In genomic region chr4:3339566-3339965, GRCh38 we compare ENCODE assay signal across 21 cellular contexts. TPM values are rescaled to one million over a fixed set of nuclear protein-coding genes. Genes with fewer than 3 reads are reported as not detected.
DNase-seq lines count a peak whose midpoint lies in the region; ATAC-seq and TF ChIP-seq lines count a peak whose summit lies in the region.
"Had no signal": no experiment of that assay in that cellular context is flagged by ENCODE, and none has a peak within 500 bp of the region (broad histone marks: within the 10 kb centered on the region; RNA-seq: fewer than 3 reads in every experiment).

No MANE protein-coding gene starts in this region.

- no peak overlapping the region for H3K56ac ChIP-seq in IMR-90 (ENCODE audit: extremely low read depth, insufficient read depth, low read length)

- no peak overlapping the region for H3K27ac ChIP-seq in IMR-90 (ENCODE audit: insufficient read depth, low read length)
- no peak overlapping the region for H3K27ac ChIP-seq in endodermal cell (ENCODE audit: low read depth, low read length)
- H3K27ac ChIP-seq: RWPE1, SJSA1 had no signal

- in situ Hi-C loops in IMR-90 (cut with MboI; ENCODE audit: low sequenced_read_pairs): no loop called here

- H4K91ac ChIP-seq in IMR-90 (ENCODE audit: insufficient read depth, low read depth, low read length): no peak overlapping the region

- H3K27me3 ChIP-seq in IMR-90 (ENCODE audit: control insufficient read depth, insufficient read depth, low read length) (no peaks in the 10 kb centered on the region), endodermal cell (ENCODE audit: control insufficient read depth, insufficient read depth, low read length, poor library complexity, severe bottlenecking) (no peaks in the 10 kb centered on the region)
- H3K27me3 ChIP-seq: SJSA1 had no signal

- no CpG with 5 or more reads among the region's 3 CpGs for WGBS in IMR-90 (ENCODE audit: extremely low coverage in 2 of 2, insufficient read length in 1 of 2), 2 experiments
- WGBS in endodermal cell (ENCODE audit: insufficient coverage in 1 of 2, insufficient read length in 1 of 2), 2 experiments: 87% methylated on average over 3 of the region's 3 CpGs; no CpG with 5 or more reads in 1 of the 2 experiments

- no peak for TF ChIP-seq RAD21 in IMR-90 (IDR thresholded peaks at IDR 0.05; ENCODE audit: low read length)

- H4K20me1 ChIP-seq in IMR-90 (ENCODE audit: insufficient read depth, low read length): peaks cover 13% of the 10 kb centered on the region; the same call in 1 of the 2 replicates

- no TSS peak for BruUV-seq in IMR-90 (replicated peaks; lab: Mats Ljungman, UMichigan)

- no peak overlapping the region for H2BK5ac ChIP-seq in IMR-90 (ENCODE audit: low read depth, low read length, poor library complexity, severe bottlenecking)

- 0 out of 4 replicates have a peak overlapping the region, but pooled peaks of 1 of the 2 experiments have one; percentile 12 for H4K8ac ChIP-seq in IMR-90 (ENCODE audit: low read depth in 2 of 2, low read length in 2 of 2)

- H3K27ac Mint-ChIP-seq in endodermal cell (peak overlapping the region; percentile 37), osteocyte (ENCODE audit: unreplicated experiment) (peak overlapping the region; percentile 4)
- H3K27ac Mint-ChIP-seq: IgD-negative memory B cell had no signal

- TF ChIP-seq POLR2A in IMR-90 (IDR thresholded peaks at IDR 0.05; ENCODE audit: low read depth, low read length): no peak

- H3K4me2 ChIP-seq in IMR-90 (ENCODE audit: low read depth, low read length): no peak overlapping the region

- no peak overlapping the region for H2BK20ac ChIP-seq in IMR-90 (ENCODE audit: low read depth, low read length)

- H3K14ac ChIP-seq in IMR-90 (replicated peaks; ENCODE audit: low read depth, low read length): no peak overlapping the region; the same call in 1 of the 2 replicates

- H3K4me1 Mint-ChIP-seq in endodermal cell (peaks cover 11% of the 10 kb centered on the region), osteocyte (ENCODE audit: unreplicated experiment) (peaks cover 56% of the 10 kb centered on the region)

- CTCF ChIA-PET in IMR-90 (lab: Yijun Ruan, JAX): no interaction called here

- ATAC-seq in IMR-90 (ENCODE audit: low read depth) (no peak; the same call in 1 of the 2 replicates), HG02840 (IDR thresholded peaks at IDR 0.05; ENCODE audit: low FRiP score, unreplicated experiment) (no peak), GM19463 (IDR thresholded peaks at IDR 0.05; ENCODE audit: unreplicated experiment) (no peak)
- ATAC-seq: PC-3 had no signal

- H3K9me3 Mint-ChIP-seq in endodermal cell: no peaks in the 10 kb centered on the region
- H3K9me3 Mint-ChIP-seq in osteocyte (ENCODE audit: unreplicated experiment): no peaks in the 10 kb centered on the region
- H3K9me3 Mint-ChIP-seq: CD4-positive, CD25-positive, alpha-beta regulatory T cell; HFFc6; IgD-negative memory B cell had no signal

- H3K4me3 Mint-ChIP-seq in endodermal cell (no peak overlapping the region), osteocyte (ENCODE audit: unreplicated experiment) (no peak overlapping the region)
- H3K4me3 Mint-ChIP-seq: CD4-positive, CD25-positive, alpha-beta regulatory T cell; HFFc6; IgD-negative memory B cell had no signal

- no peak overlapping the region for H4K5ac ChIP-seq in IMR-90 (ENCODE audit: low read depth, low read length)

- POLR2A ChIA-PET in IMR-90 (lab: Charles Lee; ENCODE audit: unreplicated experiment): no interaction called here

- H3K4ac ChIP-seq in IMR-90 (ENCODE audit: low read depth, low read length): 0 out of 2 replicates have a peak overlapping the region, but pooled peaks have one; percentile 5

- no peaks in the 10 kb centered on the region for H3K27me3 Mint-ChIP-seq in endodermal cell (ENCODE audit: insufficient read depth)
- no peaks in the 10 kb centered on the region for H3K27me3 Mint-ChIP-seq in osteocyte (ENCODE audit: unreplicated experiment)
- H3K27me3 Mint-ChIP-seq: CD4-positive, CD25-positive, alpha-beta regulatory T cell had no signal

- H3K9me3 ChIP-seq in IMR-90 (ENCODE audit: control insufficient read depth, insufficient read depth, low read length) (peaks cover 4% of the 10 kb centered on the region), endodermal cell (ENCODE audit: control insufficient read depth, low read length) (no peaks in the 10 kb centered on the region)
- H3K9me3 ChIP-seq: SJSA1 had no signal

- peaks cover 10% of the 10 kb centered on the region for H3K9me1 ChIP-seq in IMR-90 (ENCODE audit: insufficient read depth, low read length)

- intact Hi-C loops in IMR-90 (cut with micrococcal nuclease): no loop called here

- peaks cover 10% of the 10 kb centered on the region; the same call in 1 of the 2 replicates for H3K36me3 ChIP-seq in IMR-90 (ENCODE audit: control insufficient read depth, insufficient read depth, low read length)
- H3K36me3 ChIP-seq in endodermal cell (ENCODE audit: control insufficient read depth, insufficient read depth, low read length): peaks cover 5% of the 10 kb centered on the region

- TF ChIP-seq CTCF in IMR-90 (conservative IDR thresholded peaks at IDR 0.05; ENCODE audit: low read depth, low read length) (no peak), endodermal cell (conservative IDR thresholded peaks at IDR 0.05) (no peak), osteocyte (IDR thresholded peaks at IDR 0.05) (no peak)

- no peak overlapping the region for H2BK120ac ChIP-seq in IMR-90 (ENCODE audit: low read depth, low read length)

- no peak overlapping the region for H2AK9ac ChIP-seq in IMR-90 (replicated peaks; ENCODE audit: low read depth, low read length, poor library complexity)

- H3K4me3 ChIP-seq in IMR-90 (ENCODE audit: insufficient read depth, low read depth, low read length): no peak overlapping the region
- H3K4me3 ChIP-seq in endodermal cell (ENCODE audit: low read length): no peak overlapping the region
- H3K4me3 ChIP-seq: SJSA1 had no signal

- no peak overlapping the region for H3K23ac ChIP-seq in IMR-90 (ENCODE audit: low read depth, low read length)

- no peak overlapping the region for H2AFZ ChIP-seq in IMR-90 (replicated peaks; ENCODE audit: low read length, poor library complexity)

- peaks cover 17 to 80% of the 10 kb centered on the region in 2 experiments for H3K79me1 ChIP-seq in IMR-90 (ENCODE audit: low read depth in 1 of 2, low read length in 2 of 2)

- 0 out of 2 replicates have a peak overlapping the region, but pooled peaks have one; percentile 53 for H2AK5ac ChIP-seq in IMR-90 (ENCODE audit: low read depth, low read length)

- dilution Hi-C loops in IMR-90 (cut with HindIII; ENCODE audit: low sequenced_read_pairs, unreplicated experiment): no loop called here

- DNase-seq in activated CD8-positive, alpha-beta memory T cell treated with anti-CD3 and anti-CD28 coated beads, Interleukin-2, amount 50 U/mL, for 48 hours: peak; percentile 17
- no peak for DNase-seq in activated CD8-positive, alpha-beta memory T cell treated with anti-CD3 and anti-CD28 coated beads for 24 hours
- DNase-seq in IMR-90: no peak
- no peak for DNase-seq in endodermal cell
- peak; percentile 68 for DNase-seq in osteocyte (ENCODE audit: extremely low spot score, unreplicated experiment)
- DNase-seq in iPS-NIHi7 (ENCODE audit: extremely low spot score): no peak
- DNase-seq: ACHN; AML-193; CD4-positive, CD25-positive, alpha-beta regulatory T cell; EL; HFFc6; Kasumi-1; NCI-H2029; NCI-H510A treated with DMSO at 0.1 percent for 48 hours; NCI-H82; PC-3 had no signal

- no peak overlapping the region for H3K18ac ChIP-seq in IMR-90 (ENCODE audit: low read depth, low read length)

- peaks cover 14% of the 10 kb centered on the region for H3K4me1 ChIP-seq in IMR-90 (ENCODE audit: control insufficient read depth, insufficient read depth, low read length)
- peaks cover 3% of the 10 kb centered on the region for H3K4me1 ChIP-seq in endodermal cell (ENCODE audit: control insufficient read depth, insufficient read depth, low read length)

- H2BK15ac ChIP-seq in IMR-90 (ENCODE audit: low read depth, low read length): no peak overlapping the region

- H3K36me3 Mint-ChIP-seq in endodermal cell (ENCODE audit: low read depth): peaks cover 11% of the 10 kb centered on the region
- peaks cover 5% of the 10 kb centered on the region for H3K36me3 Mint-ChIP-seq in osteocyte (ENCODE audit: unreplicated experiment)
- H3K36me3 Mint-ChIP-seq: IgD-negative memory B cell had no signal

- no peak overlapping the region for H3K9ac ChIP-seq in IMR-90 (ENCODE audit: low read depth, low read length)
- H3K9ac ChIP-seq in endodermal cell (ENCODE audit: extremely low read depth, low read length, poor library complexity, severe bottlenecking): no peak overlapping the region

TF ChIP-seq in IMR-90, 13 proteins besides CTCF, POLR2A, EP300 and RAD21:
- TF ChIP-seq RFX5 (IDR thresholded peaks at IDR 0.05; ENCODE audit: low read depth, low read length) (peak; percentile 75), SMC3 (IDR thresholded peaks at IDR 0.05; ENCODE audit: low read depth, low read length) (no peak)

RNA-seq across cellular contexts. Expression of gene RGS12, which starts 46.7 kb away (rescaled TPM):
- 11.8 and 13.1 TPM in 2 replicates for total RNA-seq in IMR-90 (2012; rRNA removed)
- polyA plus RNA-seq in IMR-90 (2012; rRNA removed): 12.0 and 15.7 TPM in 2 replicates
- 9.1 and 13.7 TPM in 2 replicates for polyA plus RNA-seq in IMR-90 (2012; cell fraction: cytosol; rRNA removed)
- 27.6 and 42.6 TPM in 2 replicates for polyA plus RNA-seq in IMR-90 (2012; cell fraction: nucleus; rRNA removed; ENCODE audit: low replicate concordance)
- 10 to 100 TPM; 45.2 to 48.6 TPM for total RNA-seq in endodermal cell
- 47.0 TPM for polyA plus RNA-seq in endodermal cell (2013, experiment 1 of 2)
- polyA plus RNA-seq in endodermal cell (2013, experiment 2 of 2): 44.0 TPM
- 32.5 and 35.6 TPM in 2 replicates for total RNA-seq in osteocyte

Comparison
In these comparisons a context has a peak if more than half of its experiments do, and no peak if none do; other contexts are left out.
1. DNase-seq: peak in activated CD8-positive, alpha-beta memory T cell treated with anti-CD3 and anti-CD28 coated beads, Interleukin-2, amount 50 U/mL, for 48 hours (single experiment) and osteocyte (single experiment); none in activated CD8-positive, alpha-beta memory T cell treated with anti-CD3 and anti-CD28 coated beads for 24 hours (single experiment), IMR-90 (single experiment), endodermal cell (single experiment) and iPS-NIHi7 (single experiment).